Comparison of ENCODE assay signal across 10 cellular contexts in the genomic region with DNA sequence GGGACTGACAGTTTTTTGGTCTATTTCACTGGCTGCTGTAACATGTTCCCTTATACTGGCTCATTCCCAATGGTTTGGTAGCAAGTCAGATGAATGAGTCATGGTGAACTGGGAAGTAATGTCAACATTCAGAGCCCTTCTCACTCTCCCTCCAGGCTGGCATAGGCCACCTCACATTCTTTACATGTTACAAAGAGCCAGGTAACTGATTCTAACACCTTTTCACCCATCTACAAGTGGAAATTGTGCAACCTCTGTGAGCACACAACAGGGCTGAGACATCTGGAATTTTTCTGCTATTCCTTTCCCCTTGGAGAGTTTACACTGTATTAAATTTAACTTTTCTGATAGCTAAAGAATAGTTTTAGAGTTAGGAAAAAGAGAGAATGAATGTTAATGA.
DNase-seq lines count a peak whose midpoint lies in the region; ATAC-seq and TF ChIP-seq lines count a peak whose summit lies in the region.
"Had no signal": no experiment of that assay in that cellular context is flagged by ENCODE, and none has a peak within 500 bp of the region (broad histone marks: within the 10 kb centered on the region; RNA-seq: fewer than 3 reads in every experiment).

No MANE protein-coding gene starts in this region.

- no peaks in the 10 kb centered on the region for H3K9me3 ChIP-seq in GM23248 (ENCODE audit: low read depth)

- H3K27me3 ChIP-seq in GM23248 (replicated peaks; ENCODE audit: insufficient read depth): no peaks in the 10 kb centered on the region

- no peak overlapping the region for H3K9ac ChIP-seq in GM23248

- no peak overlapping the region for H2AFZ ChIP-seq in GM23248

- no peak for TF ChIP-seq CTCF in fibroblast of the aortic adventitia (IDR thresholded peaks at IDR 0.05; ENCODE audit: insufficient read depth, low read length)

- H3K9me3 Mint-ChIP-seq in stimulated activated naive CD8-positive, alpha-beta T cell treated with anti-CD3 and anti-CD28 coated beads, Interleukin-15, amount 100 ng/mL, for 72 hours: no peaks in the 10 kb centered on the region

- peaks cover 14% of the 10 kb centered on the region for H3K4me1 ChIP-seq in GM23248 (ENCODE audit: insufficient read depth)

- ATAC-seq in GM18873 (IDR thresholded peaks at IDR 0.05; ENCODE audit: low FRiP score, unreplicated experiment) (no peak), HG03095 (IDR thresholded peaks at IDR 0.05; ENCODE audit: unreplicated experiment) (no peak)
- ATAC-seq in stimulated activated naive CD8-positive, alpha-beta T cell treated with anti-CD3 and anti-CD28 coated beads, Interleukin-15, amount 100 ng/mL, for 72 hours: no peak

- no peak overlapping the region for H3K4me3 ChIP-seq in GM23248
- no peak overlapping the region for H3K4me3 ChIP-seq in fibroblast of the aortic adventitia (ENCODE audit: low read depth, low read length)

- H3K4me2 ChIP-seq in GM23248 (ENCODE audit: unreplicated experiment): peak overlapping the region; percentile 12

- DNase-seq in GM23248 (peak; percentile 92), RKO (ENCODE audit: low spot score) (peak; percentile 73), fibroblast of the aortic adventitia (ENCODE audit: low read depth) (peak; percentile 97), renal cortical epithelial cell (ENCODE audit: low read depth) (peak; percentile 99), germinal center (ENCODE audit: low spot score) (no peak)
- DNase-seq in stimulated activated naive CD8-positive, alpha-beta T cell treated with anti-CD3 and anti-CD28 coated beads, Interleukin-15, amount 100 ng/mL, for 72 hours: no peak
- DNase-seq: naive B cell, NCI-H1048 had no signal

- no peaks in the 10 kb centered on the region for H3K36me3 ChIP-seq in GM23248 (ENCODE audit: low read depth)

- H3K27ac Mint-ChIP-seq in stimulated activated naive CD8-positive, alpha-beta T cell treated with anti-CD3 and anti-CD28 coated beads, Interleukin-15, amount 100 ng/mL, for 72 hours: no peak overlapping the region

- H3K4me1 Mint-ChIP-seq in stimulated activated naive CD8-positive, alpha-beta T cell treated with anti-CD3 and anti-CD28 coated beads, Interleukin-15, amount 100 ng/mL, for 72 hours: no peaks in the 10 kb centered on the region

- H3K4me3 Mint-ChIP-seq in stimulated activated naive CD8-positive, alpha-beta T cell treated with anti-CD3 and anti-CD28 coated beads, Interleukin-15, amount 100 ng/mL, for 72 hours: no peak overlapping the region
- H3K4me3 Mint-ChIP-seq: naive B cell had no signal

- no peaks in the 10 kb centered on the region for H4K20me1 ChIP-seq in GM23248 (ENCODE audit: insufficient read depth)

- H3K79me2 ChIP-seq in GM23248 (ENCODE audit: insufficient read depth): no peaks in the 10 kb centered on the region

- H3K9me2 ChIP-seq in GM23248 (ENCODE audit: insufficient read depth): no peaks in the 10 kb centered on the region

- peaks cover 22% of the 10 kb centered on the region for H3F3A ChIP-seq in GM23248 (ENCODE audit: insufficient read depth)

- H3K27ac ChIP-seq in GM23248: peak overlapping the region; percentile 17

- in situ Hi-C loops in GM23248 (cut with MboI): no loop called here

- no peaks in the 10 kb centered on the region for H3K27me3 Mint-ChIP-seq in stimulated activated naive CD8-positive, alpha-beta T cell treated with anti-CD3 and anti-CD28 coated beads, Interleukin-15, amount 100 ng/mL, for 72 hours
- H3K27me3 Mint-ChIP-seq: naive B cell had no signal

Comparison
In these comparisons a context has a peak if more than half of its experiments do, and no peak if none do; other contexts are left out.
1. DNase-seq: peak in GM23248 (single experiment), RKO (single experiment), fibroblast of the aortic adventitia (single experiment) and renal cortical epithelial cell (single experiment); none in germinal center (single experiment) and stimulated activated naive CD8-positive, alpha-beta T cell treated with anti-CD3 and anti-CD28 coated beads, Interleukin-15, amount 100 ng/mL, for 72 hours (0 of 2).